Comparison of ENCODE assay signal across 14 cellular contexts in the genomic region with DNA sequence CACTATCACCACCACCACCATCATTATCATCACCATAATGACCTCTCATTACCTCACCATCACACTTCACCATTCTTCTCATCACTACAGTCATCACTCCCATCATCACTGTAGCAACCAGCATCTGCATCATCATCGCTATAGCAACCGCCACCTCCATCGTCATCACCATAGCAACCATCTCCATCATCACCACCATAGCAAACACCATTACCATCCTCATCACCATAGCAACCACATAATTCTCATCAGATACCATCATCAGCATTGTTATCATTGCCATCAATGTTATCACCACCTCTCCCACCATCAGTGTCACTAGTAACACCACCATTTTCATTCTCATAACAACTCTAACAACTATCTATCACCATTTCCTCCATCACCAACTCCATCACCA.
"Had no signal": no experiment of that assay in that cellular context is flagged by ENCODE, and none has a peak within 500 bp of the region (broad histone marks: within the 10 kb centered on the region; RNA-seq: fewer than 3 reads in every experiment).

No MANE protein-coding gene starts in this region.

- H3K36me3 ChIP-seq: ascending aorta, colonic mucosa, heart left ventricle, thoracic aorta had no signal

- H3K4me3 ChIP-seq: ascending aorta, colonic mucosa, heart left ventricle, thoracic aorta had no signal

- ATAC-seq: activated naive CD8-positive, alpha-beta T cell treated with anti-CD3 and anti-CD28 coated beads, Interleukin-2, amount 50 U/mL, for 24 hours; heart left ventricle; left lobe of liver had no signal

- H3K9me3 ChIP-seq: ascending aorta, colonic mucosa, thoracic aorta had no signal

- H3K27ac ChIP-seq: ascending aorta, colonic mucosa, heart left ventricle, thoracic aorta had no signal

- FAIRE-seq: frontal cortex had no signal

- H3K27me3 ChIP-seq: ascending aorta, colonic mucosa, heart left ventricle had no signal

- DNase-seq: activated CD4-positive, alpha-beta T cell treated with anti-CD3 and anti-CD28 coated beads, Interleukin-2, amount 50 U/mL, for 4 hours; activated naive CD4-positive, alpha-beta T cell; activated naive CD8-positive, alpha-beta T cell treated with anti-CD3 and anti-CD28 coated beads, Interleukin-2, amount 50 U/mL, for 24 hours; activated T-cell treated with anti-CD3 and anti-CD28 coated beads, Interleukin-2, amount 50 U/mL, for 72 hours; colonic mucosa; heart left ventricle; islet precursor cell; nephron progenitor cell; stimulated activated CD4-positive, alpha-beta T cell treated with anti-CD3 and anti-CD28 coated beads, Interleukin-12 subunit alpha, Interleukin-12 subunit beta, amount 100 ng/mL, for 4 hours; stimulated activated CD4-positive, alpha-beta T cell treated with anti-CD3 and anti-CD28 coated beads, Interleukin-2, amount 100 ng/mL, for 48 hours had no signal
